In genomic region chr17:81902023-81902652, GRCh38 we compare ENCODE assay signal across 8 cellular contexts. TPM values are rescaled to one million over a fixed set of nuclear protein-coding genes. Genes with fewer than 3 reads are reported as not detected.
A peak's percentile ranks its signal among the peaks of the same experiment; 100 is the strongest.
DNase-seq lines count a peak whose midpoint lies in the region; ATAC-seq, FAIRE-seq and TF ChIP-seq lines count a peak whose summit lies in the region.

Gene NPB (plus strand): TSS chr17:81902238. CDS start chr17:81902278, 40 bp downstream.

- H3K79me2 ChIP-seq in HepG2 (ENCODE audit: insufficient read depth, low read length): no peaks in the 10 kb centered on the region

- 36% methylated on average over 32 of the region's 79 CpGs for WGBS in HepG2 (ENCODE audit: low lambda C conversion rate)

- TF ChIP-seq RAD21 in HepG2 (CRISPR knock-in tag; IDR thresholded peaks at IDR 0.05): peak; percentile 46

- peak within 1 kb of the TSS; percentile 38 for H3K9ac ChIP-seq in HepG2 (ENCODE audit: insufficient read depth, low read depth, low read length)

- peaks cover 11% of the 10 kb centered on the region for H3K36me3 Mint-ChIP-seq in brain
- peaks cover 15% of the 10 kb centered on the region for H3K36me3 Mint-ChIP-seq in type B pancreatic cell

- H3K9me3 Mint-ChIP-seq in brain (no peaks in the 10 kb centered on the region), type B pancreatic cell (no peaks in the 10 kb centered on the region)

- H3K4me1 ChIP-seq in HepG2 (ENCODE audit: insufficient read depth, low read length): peaks cover 16% of the 10 kb centered on the region

- no peaks in the 10 kb centered on the region for H3K27me3 ChIP-seq in HepG2 (ENCODE audit: control insufficient read depth in 1 of 2, insufficient read depth in 2 of 2, low read length in 2 of 2)

- H3K27me3 Mint-ChIP-seq in brain (no peaks in the 10 kb centered on the region), type B pancreatic cell (peaks cover 9% of the 10 kb centered on the region)

- H3K27ac Mint-ChIP-seq in brain: peak within 1 kb of the TSS in 2 of 5 experiments; percentile 16 to 62
- no peak within 1 kb of the TSS for H3K27ac Mint-ChIP-seq in type B pancreatic cell

- peak within 1 kb of the TSS; percentile 28 for H3K27ac ChIP-seq in HepG2 (ENCODE audit: extremely low read length, insufficient read depth, low read length)

- peaks cover 36 to 62% of the 10 kb centered on the region in 2 experiments for H3K36me3 ChIP-seq in HepG2 (replicated peaks in 1 of 2; ENCODE audit: control insufficient read depth in 1 of 2, insufficient read depth in 2 of 2, low read length in 2 of 2)

- H3K9me3 ChIP-seq in HepG2 (ENCODE audit: low read length): no peaks in the 10 kb centered on the region

- peak within 1 kb of the TSS; percentile 68 for H3K4me2 ChIP-seq in HepG2 (ENCODE audit: low read depth, low read length)

- intact Hi-C loops in HepG2 (cut with micrococcal nuclease; ENCODE audit: unreplicated experiment): no loop called here

- H3K4me3 ChIP-seq in HepG2 (replicated peaks in 1 of 3; ENCODE audit: insufficient read depth in 1 of 3, low read depth in 2 of 3, low read length in 3 of 3): peak within 1 kb of the TSS; percentile 17 to 65 (median 35); a peak in 4 of 6 replicates

- H3K4me3 Mint-ChIP-seq in brain: peak within 1 kb of the TSS; percentile 31 to 74 (median 65)
- peak within 1 kb of the TSS; percentile 77 for H3K4me3 Mint-ChIP-seq in type B pancreatic cell

- TF ChIP-seq POLR2A in HepG2 (IDR thresholded peaks at IDR 0.05; ENCODE audit: insufficient read depth in 1 of 2, low read depth in 2 of 2, low read length in 2 of 2): no peak

- TF ChIP-seq CTCF in brain (conservative IDR thresholded peaks at IDR 0.05) (no peak), HepG2 (CRISPR knock-in tag; IDR thresholded peaks at IDR 0.05) (no peak), type B pancreatic cell (conservative IDR thresholded peaks at IDR 0.05) (no peak)

- TF ChIP-seq EP300 in HepG2 (IDR thresholded peaks at IDR 0.05; ENCODE audit: low read depth in 2 of 2, low read length in 2 of 2): no peak
- no peak for TF ChIP-seq EP300 in HepG2 (CRISPR knock-in tag; IDR thresholded peaks at IDR 0.05; ENCODE audit: borderline replicate concordance)

- in situ Hi-C loops in HepG2 (cut with HindIII; ENCODE audit: extremely low pct_ligation_motif_present, low pct_unique_long_range_greater_than_20kb): no loop called here

- POLR2A ChIA-PET in HepG2 (lab: Yijun Ruan, JAX): interaction anchor here (1.0 to 2.9 kb wide), 7 partner anchors 8 to 120 kb away, joined by 3 to 16 read pairs (median 8); partner anchors contain the start of genes ALYREF, ANAPC11, CENPX and LRRC45

- peaks cover 5% of the 10 kb centered on the region; the same call in 1 of the 2 replicates for H4K20me1 ChIP-seq in HepG2 (ENCODE audit: insufficient read depth, low read length)

- peak; percentile 22 for ATAC-seq in HepG2
- ATAC-seq in HG02623 (IDR thresholded peaks at IDR 0.05; ENCODE audit: unreplicated experiment): no peak

- peaks cover 10% of the 10 kb centered on the region for H3K4me1 Mint-ChIP-seq in brain
- H3K4me1 Mint-ChIP-seq in type B pancreatic cell (ENCODE audit: unreplicated experiment): peaks cover 7% of the 10 kb centered on the region

- CTCF ChIA-PET in HepG2 (lab: Yijun Ruan, JAX; ENCODE audit: low intra/inter-chr PET ratio, low total read pairs): no interaction called here

- H2AFZ ChIP-seq in HepG2 (ENCODE audit: low read length): no peak within 1 kb of the TSS

- no peak for FAIRE-seq in HepG2 (lab: Jason Lieb, UNC)

- DNase-seq in activated CD8-positive, alpha-beta memory T cell treated with anti-CD3 and anti-CD28 coated beads for 24 hours: peak; percentile 70
- no peak for DNase-seq in activated CD8-positive, alpha-beta memory T cell treated with anti-CD3 and anti-CD28 coated beads, Interleukin-2, amount 50 U/mL, for 48 hours
- DNase-seq in HepG2 (ENCODE audit: low spot score) (no peak), type B pancreatic cell (ENCODE audit: extremely low spot score, unreplicated experiment) (no peak), NCI-H526 treated with DMSO at 0.1 percent for 48 hours (lab: John Stamatoyannopoulos, UW) (no peak), NCI-H1436 (lab: John Stamatoyannopoulos, UW) (no peak)

- BruUV-seq in HepG2 (replicated peaks; lab: Mats Ljungman, UMichigan): no TSS peak

TF ChIP-seq in HepG2, 621 proteins besides CTCF, POLR2A, EP300 and RAD21 (continues in another document):
- TF ChIP-seq, protein P1, sequence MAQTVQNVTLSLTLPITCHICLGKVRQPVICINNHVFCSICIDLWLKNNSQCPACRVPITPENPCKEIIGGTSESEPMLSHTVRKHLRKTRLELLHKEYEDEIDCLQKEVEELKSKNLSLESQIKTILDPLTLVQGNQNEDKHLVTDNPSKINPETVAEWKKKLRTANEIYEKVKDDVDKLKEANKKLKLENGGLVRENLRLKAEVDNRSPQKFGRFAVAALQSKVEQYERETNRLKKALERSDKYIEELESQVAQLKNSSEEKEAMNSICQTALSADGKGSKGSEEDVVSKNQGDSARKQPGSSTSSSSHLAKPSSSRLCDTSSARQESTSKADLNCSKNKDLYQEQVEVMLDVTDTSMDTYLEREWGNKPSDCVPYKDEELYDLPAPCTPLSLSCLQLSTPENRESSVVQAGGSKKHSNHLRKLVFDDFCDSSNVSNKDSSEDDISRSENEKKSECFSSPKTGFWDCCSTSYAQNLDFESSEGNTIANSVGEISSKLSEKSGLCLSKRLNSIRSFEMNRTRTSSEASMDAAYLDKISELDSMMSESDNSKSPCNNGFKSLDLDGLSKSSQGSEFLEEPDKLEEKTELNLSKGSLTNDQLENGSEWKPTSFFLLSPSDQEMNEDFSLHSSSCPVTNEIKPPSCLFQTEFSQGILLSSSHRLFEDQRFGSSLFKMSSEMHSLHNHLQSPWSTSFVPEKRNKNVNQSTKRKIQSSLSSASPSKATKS (CRISPR knock-in tag; IDR thresholded peaks at IDR 0.05): no peak; the same call in 1 of the 2 replicates
- TF ChIP-seq SETDB1 (CRISPR knock-in tag; IDR thresholded peaks at IDR 0.05; ENCODE audit: borderline replicate concordance) (no peak), ZNF160 (CRISPR knock-in tag; IDR thresholded peaks at IDR 0.05) (no peak; the same call in 1 of the 2 replicates), GLI4 (CRISPR knock-in tag; IDR thresholded peaks at IDR 0.05; ENCODE audit: borderline replicate concordance) (no peak), KAT8 (CRISPR knock-in tag; IDR thresholded peaks at IDR 0.05) (no peak), NR3C1 (CRISPR knock-in tag; IDR thresholded peaks at IDR 0.05) (no peak), ZNF790 (CRISPR knock-in tag; IDR thresholded peaks at IDR 0.05; ENCODE audit: borderline replicate concordance) (peak; percentile 88; the same call in 1 of the 2 replicates), PTBP1 (IDR thresholded peaks at IDR 0.05; ENCODE audit: low read depth, low read length, poor library complexity, severe bottlenecking) (no peak), NFIC (IDR thresholded peaks at IDR 0.05; ENCODE audit: low read length) (peak; percentile 29; the same call in 1 of the 2 replicates), ATF7-NPFF (CRISPR knock-in tag; IDR thresholded peaks at IDR 0.05; ENCODE audit: low read depth) (peak; percentile 86; the same call in 1 of the 2 replicates), NR1H2 (CRISPR knock-in tag; IDR thresholded peaks at IDR 0.05; ENCODE audit: borderline replicate concordance, low read depth) (no peak), ZBTB1 (CRISPR knock-in tag; IDR thresholded peaks at IDR 0.05; ENCODE audit: borderline replicate concordance) (peak; percentile 16; the same call in 1 of the 2 replicates)

RNA-seq across cellular contexts. Expression of gene NPB, which starts in this region (rescaled TPM):
- polyA plus RNA-seq in brain (ENCODE audit: insufficient read depth, low read depth, low replicate concordance) (2.6 TPM), HepG2 (2011; rRNA removed) (0.11 and 0.22 TPM in 2 replicates)
- total RNA-seq in HepG2 (2016; rRNA removed; fragmentation: Illumina TruSeq; extraction: Trizol) (0.56 and 0.93 TPM in 2 replicates), type B pancreatic cell (ENCODE audit: low replicate concordance) (0.64 and 2.5 TPM in 2 replicates)
- total RNA-seq in HepG2 (2016; cell fraction: cytosol; rRNA removed; fragmentation: Illumina TruSeq; extraction: Trizol; ENCODE audit: low read depth): 0.97 and 1.1 TPM in 2 replicates
- 0.34 and 0.69 TPM in 2 replicates for total RNA-seq in HepG2 (2016; cell fraction: insoluble cytoplasmic fraction; rRNA removed; fragmentation: Illumina TruSeq; extraction: Trizol)
- 0.59 and 0.69 TPM in 2 replicates for total RNA-seq in HepG2 (2016; cell fraction: membrane; rRNA removed; fragmentation: Illumina TruSeq; extraction: Trizol)
- 0.31 and 0.44 TPM in 2 replicates for total RNA-seq in HepG2 (2016; cell fraction: nucleus; rRNA removed; fragmentation: Illumina TruSeq; extraction: Trizol)
- 0.59 and 0.70 TPM in 2 replicates for polyA plus RNA-seq in HepG2 (2011; cell fraction: cytosol; rRNA removed)
- 0.52 and 0.66 TPM in 2 replicates for polyA plus RNA-seq in HepG2 (2011; cell fraction: nucleus; rRNA removed)
- polyA plus RNA-seq in HepG2 (2012): 1.6 TPM in 1 of 2 replicates, not detected in the other
- 1.2 and 1.7 TPM in 2 replicates for polyA plus RNA-seq in HepG2 (2016; cell fraction: cytosol; fragmentation: Illumina TruSeq; extraction: Trizol; ENCODE audit: low read depth)
- 0.17 and 0.43 TPM in 2 replicates for polyA plus RNA-seq in HepG2 (2016; cell fraction: insoluble cytoplasmic fraction; fragmentation: Illumina TruSeq; extraction: Trizol; ENCODE audit: low read depth)
- polyA plus RNA-seq in HepG2 (2016; cell fraction: membrane; fragmentation: Illumina TruSeq; extraction: Trizol; ENCODE audit: low read depth): 0.80 and 0.88 TPM in 2 replicates
- 1.3 TPM in 1 of 2 replicates, not detected in the other for polyA plus RNA-seq in HepG2 (2016; cell fraction: nucleus; fragmentation: Illumina TruSeq; extraction: Trizol; ENCODE audit: insufficient read depth, low read depth)
- 0.80 and 1.6 TPM in 2 replicates for polyA minus RNA-seq in HepG2 (2011; rRNA and poly(A)+ RNA removed; ENCODE audit: low replicate concordance)
- polyA minus RNA-seq in HepG2 (2011; cell fraction: cytosol; rRNA and poly(A)+ RNA removed): 0.53 TPM in 1 of 2 replicates, not detected in the other
- 0.26 and 0.75 TPM in 2 replicates for polyA minus RNA-seq in HepG2 (2011; cell fraction: nucleus; rRNA and poly(A)+ RNA removed)
